In genomic region chr9:88238281-88238571, GRCh38 we compare ENCODE assay signal across 19 cellular contexts.
A peak's percentile ranks its signal among the peaks of the same experiment; 100 is the strongest.
DNase-seq lines count a peak whose midpoint lies in the region; ATAC-seq and TF ChIP-seq lines count a peak whose summit lies in the region.
"Had no signal": no experiment of that assay in that cellular context is flagged by ENCODE, and none has a peak within 500 bp of the region (broad histone marks: within the 10 kb centered on the region; RNA-seq: fewer than 3 reads in every experiment).

No MANE protein-coding gene starts in this region.

- no peak overlapping the region for H3K4me3 Mint-ChIP-seq in natural killer cell
- H3K4me3 Mint-ChIP-seq in natural killer cell treated with Interleukin-12 subunit alpha and Interleukin-12 subunit beta and Interleukin-15 and Interleukin-18, amount 100 ng/mL, for 72 hours: no peak overlapping the region
- H3K4me3 Mint-ChIP-seq in activated CD8-positive, alpha-beta T cell treated with anti-CD3 and anti-CD28 coated beads, Interleukin-2, amount 10 ng/mL, durations not matched to agents 7 days and 5 days: no peak overlapping the region
- peak overlapping the region in 1 of 2 donors; percentile 39 for H3K4me3 Mint-ChIP-seq in effector memory CD8-positive, alpha-beta T cell
- H3K4me3 Mint-ChIP-seq: CD14-positive monocyte had no signal

- H3K4me1 Mint-ChIP-seq in natural killer cell: peaks cover 13 to 18% of the 10 kb centered on the region in 2 donors
- H3K4me1 Mint-ChIP-seq in natural killer cell treated with Interleukin-12 subunit alpha and Interleukin-12 subunit beta and Interleukin-15 and Interleukin-18, amount 100 ng/mL, for 72 hours (ENCODE audit: low read depth in 2 of 2): peaks cover 0 to 17% of the 10 kb centered on the region in 2 donors
- peaks cover 9% of the 10 kb centered on the region for H3K4me1 Mint-ChIP-seq in activated CD8-positive, alpha-beta T cell treated with anti-CD3 and anti-CD28 coated beads, Interleukin-2, amount 10 ng/mL, durations not matched to agents 7 days and 5 days (ENCODE audit: low read depth)
- H3K4me1 Mint-ChIP-seq in effector memory CD8-positive, alpha-beta T cell (ENCODE audit: low read depth in 2 of 2): peaks cover 14% of the 10 kb centered on the region in 2 donors
- H3K4me1 Mint-ChIP-seq: CD14-positive monocyte had no signal

- DNase-seq in natural killer cell (no peak), cerebellar cortex (ENCODE audit: low spot score) (no peak), SK-N-DZ (ENCODE audit: low spot score) (no peak)
- no peak for DNase-seq in natural killer cell treated with Interleukin-12 subunit alpha and Interleukin-12 subunit beta and Interleukin-15 and Interleukin-18, amount 100 ng/mL, for 72 hours (ENCODE audit: low spot score)
- peak; percentile 21 for DNase-seq in activated CD8-positive, alpha-beta T cell treated with anti-CD3 and anti-CD28 coated beads, Interleukin-2, amount 10 ng/mL, durations not matched to agents 7 days and 5 days
- DNase-seq in effector memory CD8-positive, alpha-beta T cell: no peak
- DNase-seq: AML-193, COR-L47, DMS79, H7, MG63, NCI-H1417, NCI-H1694 treated with DMSO at 0.1 percent for 48 hours, NCI-H446, NCI-H526, Peyer's patch had no signal

- no peaks in the 10 kb centered on the region for H3K36me3 Mint-ChIP-seq in natural killer cell
- H3K36me3 Mint-ChIP-seq in natural killer cell treated with Interleukin-12 subunit alpha and Interleukin-12 subunit beta and Interleukin-15 and Interleukin-18, amount 100 ng/mL, for 72 hours: no peaks in the 10 kb centered on the region
- H3K36me3 Mint-ChIP-seq in activated CD8-positive, alpha-beta T cell treated with anti-CD3 and anti-CD28 coated beads, Interleukin-2, amount 10 ng/mL, durations not matched to agents 7 days and 5 days (ENCODE audit: low read depth): no peaks in the 10 kb centered on the region
- H3K36me3 Mint-ChIP-seq in effector memory CD8-positive, alpha-beta T cell (ENCODE audit: insufficient read depth): no peaks in the 10 kb centered on the region
- H3K36me3 Mint-ChIP-seq: CD14-positive monocyte had no signal

- no peak for TF ChIP-seq CTCF in natural killer cell (IDR thresholded peaks at IDR 0.05)

- CTCF ChIA-PET in activated CD8-positive, alpha-beta T cell treated with anti-CD3 and anti-CD28 coated beads, Interleukin-2, amount 10 ng/mL, durations not matched to agents 7 days and 5 days (lab: Charles Lee): no interaction called here

- H3K27me3 Mint-ChIP-seq in natural killer cell (ENCODE audit: low read depth in 2 of 2): peaks cover 55 to 84% of the 10 kb centered on the region in 2 donors
- H3K27me3 Mint-ChIP-seq in natural killer cell treated with Interleukin-12 subunit alpha and Interleukin-12 subunit beta and Interleukin-15 and Interleukin-18, amount 100 ng/mL, for 72 hours: peaks cover 50 to 52% of the 10 kb centered on the region in 2 donors
- peaks cover 33% of the 10 kb centered on the region for H3K27me3 Mint-ChIP-seq in activated CD8-positive, alpha-beta T cell treated with anti-CD3 and anti-CD28 coated beads, Interleukin-2, amount 10 ng/mL, durations not matched to agents 7 days and 5 days (ENCODE audit: low read depth)
- H3K27me3 Mint-ChIP-seq in effector memory CD8-positive, alpha-beta T cell: peaks cover 78 to 90% of the 10 kb centered on the region in 2 donors

- peak; percentile 18 to 82 (median 30) for ATAC-seq in natural killer cell
- ATAC-seq in natural killer cell treated with Interleukin-12 subunit alpha and Interleukin-12 subunit beta and Interleukin-15 and Interleukin-18, amount 100 ng/mL, for 72 hours: no peak
- ATAC-seq in activated CD8-positive, alpha-beta T cell treated with anti-CD3 and anti-CD28 coated beads, Interleukin-2, amount 10 ng/mL, durations not matched to agents 7 days and 5 days: peak; percentile 33
- peak; percentile 68 for ATAC-seq in effector memory CD8-positive, alpha-beta T cell (replicated peaks)
- ATAC-seq in HG02678 (IDR thresholded peaks at IDR 0.05; ENCODE audit: unreplicated experiment): no peak
- ATAC-seq: K562 had no signal

- no peaks in the 10 kb centered on the region for H3K9me3 Mint-ChIP-seq in natural killer cell
- no peaks in the 10 kb centered on the region for H3K9me3 Mint-ChIP-seq in natural killer cell treated with Interleukin-12 subunit alpha and Interleukin-12 subunit beta and Interleukin-15 and Interleukin-18, amount 100 ng/mL, for 72 hours
- H3K9me3 Mint-ChIP-seq in activated CD8-positive, alpha-beta T cell treated with anti-CD3 and anti-CD28 coated beads, Interleukin-2, amount 10 ng/mL, durations not matched to agents 7 days and 5 days (ENCODE audit: insufficient read depth): no peaks in the 10 kb centered on the region
- no peaks in the 10 kb centered on the region for H3K9me3 Mint-ChIP-seq in effector memory CD8-positive, alpha-beta T cell

- H3K27ac Mint-ChIP-seq in natural killer cell: peak overlapping the region in 1 of 2 donors; percentile 9
- no peak overlapping the region for H3K27ac Mint-ChIP-seq in natural killer cell treated with Interleukin-12 subunit alpha and Interleukin-12 subunit beta and Interleukin-15 and Interleukin-18, amount 100 ng/mL, for 72 hours
- no peak overlapping the region for H3K27ac Mint-ChIP-seq in activated CD8-positive, alpha-beta T cell treated with anti-CD3 and anti-CD28 coated beads, Interleukin-2, amount 10 ng/mL, durations not matched to agents 7 days and 5 days
- H3K27ac Mint-ChIP-seq in effector memory CD8-positive, alpha-beta T cell: peak overlapping the region in 1 of 2 donors; percentile 17
- H3K27ac Mint-ChIP-seq: CD14-positive monocyte had no signal

- POLR2A ChIA-PET in activated CD8-positive, alpha-beta T cell treated with anti-CD3 and anti-CD28 coated beads, Interleukin-2, amount 10 ng/mL, durations not matched to agents 7 days and 5 days (lab: Charles Lee): no interaction called here

- intact Hi-C loops in natural killer cell (cut with micrococcal nuclease): no loop called here

Comparison
In these comparisons a context has a peak if more than half of its experiments do, and no peak if none do; other contexts are left out.
1. ATAC-seq: peak in natural killer cell (3 of 3), activated CD8-positive, alpha-beta T cell treated with anti-CD3 and anti-CD28 coated beads, Interleukin-2, amount 10 ng/mL, durations not matched to agents 7 days and 5 days (single experiment) and effector memory CD8-positive, alpha-beta T cell (single experiment); none in natural killer cell treated with Interleukin-12 subunit alpha and Interleukin-12 subunit beta and Interleukin-15 and Interleukin-18, amount 100 ng/mL, for 72 hours (0 of 2) and HG02678 (single experiment).